In the genomic region with DNA sequence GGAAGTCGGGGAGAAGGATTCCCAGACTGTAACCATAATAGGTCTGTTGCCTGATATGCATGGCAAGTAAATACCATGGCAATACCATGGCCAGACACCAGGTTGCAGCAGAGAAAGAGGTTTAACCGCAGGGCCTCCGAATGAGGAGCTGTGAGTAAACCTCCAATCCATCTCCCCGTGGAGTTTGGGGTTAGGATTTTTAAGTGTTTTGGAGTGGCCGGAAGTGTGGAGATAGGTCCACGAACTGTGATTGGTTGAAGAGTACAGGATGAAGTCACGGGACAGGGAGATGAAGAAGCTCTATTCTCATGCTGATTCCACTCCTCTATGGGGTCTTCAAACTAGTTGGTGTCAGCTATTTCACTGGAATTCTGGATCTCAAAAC, we compare ENCODE assay signal across 8 cellular contexts.
DNase-seq lines count a peak whose midpoint lies in the region; ATAC-seq and TF ChIP-seq lines count a peak whose summit lies in the region.

No MANE protein-coding gene starts in this region.

- H2AFZ ChIP-seq in mammary epithelial cell (ENCODE audit: low read depth, low read length), result no peak overlapping the region

- no peak overlapping the region for H3K4me3 ChIP-seq in AG04450 (ENCODE audit: low read depth, low read length)
- no peak overlapping the region for H3K4me3 ChIP-seq in mammary epithelial cell (replicated peaks in 1 of 3; ENCODE audit: insufficient read depth in 1 of 3, low read depth in 2 of 3, low read length in 3 of 3)

- no peak overlapping the region for H3K27ac Mint-ChIP-seq in T-helper 2 cell treated with Interferon-gamma antibody and Interleukin-4, amounts not matched to agents 5 μg/mL and 100 μg/mL, for 36 hours

- no peak overlapping the region for H3K9ac ChIP-seq in mammary epithelial cell (ENCODE audit: insufficient read depth, low read length)

- in situ Hi-C loops in mammary epithelial cell (cut with MboI; ENCODE audit: low sequenced_read_pairs in 2 of 2), result loop anchor here (5.0 to 25.0 kb wide), 2 partner anchors 191 to 196 kb away; no protein-coding TSS in a partner anchor

- 0% methylated on average over 7 of the region's 7 CpGs for WGBS in mammary epithelial cell (ENCODE audit: low coverage, missing lambda C conversion rate)

- H3K27me3 ChIP-seq in AG04450 (ENCODE audit: control insufficient read depth, insufficient read depth, low read length) (no peaks in the 10 kb centered on the region), mammary epithelial cell (ENCODE audit: insufficient read depth, low read length) (no peaks in the 10 kb centered on the region)

- H3K9me3 Mint-ChIP-seq in T-helper 2 cell treated with Interferon-gamma antibody and Interleukin-4, amounts not matched to agents 5 μg/mL and 100 μg/mL, for 36 hours, result no peaks in the 10 kb centered on the region

- CTCF ChIA-PET in AG04450 (lab: Charles Lee), result interaction anchor here (0.6 to 4.7 kb wide), 25 partner anchors 12 to 507 kb away, joined by 3 to 96 read pairs (median 4); no protein-coding TSS in a partner anchor
- CTCF ChIA-PET in mammary epithelial cell (lab: Charles Lee; ENCODE audit: low non-redundant PET), result interaction anchor here (0.5 to 0.9 kb wide), 6 partner anchors 130 to 1252 kb away, joined by 3 to 9 read pairs (median 4); no protein-coding TSS in a partner anchor

- H3K27me3 Mint-ChIP-seq in T-helper 2 cell treated with Interferon-gamma antibody and Interleukin-4, amounts not matched to agents 5 μg/mL and 100 μg/mL, for 36 hours (ENCODE audit: low read depth), result no peaks in the 10 kb centered on the region

- intact Hi-C loops in mammary epithelial cell (cut with micrococcal nuclease), result loop anchor here (1.0 kb wide), 3 partner anchors 162 to 424 kb away; no protein-coding TSS in a partner anchor

- ATAC-seq in GM18499 (IDR thresholded peaks at IDR 0.05; ENCODE audit: insufficient read depth, unreplicated experiment) (peak; percentile 90), HG02798 (IDR thresholded peaks at IDR 0.05; ENCODE audit: poor library complexity, unreplicated experiment) (peak; percentile 93)

- no peaks in the 10 kb centered on the region for H3K79me2 ChIP-seq in mammary epithelial cell (ENCODE audit: insufficient read depth, low read length)

- H3K4me3 Mint-ChIP-seq in T-helper 2 cell treated with Interferon-gamma antibody and Interleukin-4, amounts not matched to agents 5 μg/mL and 100 μg/mL, for 36 hours, result no peak overlapping the region

- H3K27ac ChIP-seq in AG04450 (ENCODE audit: low read depth, low read length), result no peak overlapping the region
- no peak overlapping the region for H3K27ac ChIP-seq in mammary epithelial cell (ENCODE audit: insufficient read depth, low read depth, low read length)

- no TSS peak for BruUV-seq in mammary epithelial cell (replicated peaks; lab: Mats Ljungman, UMichigan)

- no peak overlapping the region for H3K4me2 ChIP-seq in mammary epithelial cell (ENCODE audit: insufficient read depth, low read depth, low read length)

- TF ChIP-seq CTCF in AG04450 (IDR thresholded peaks at IDR 0.05; ENCODE audit: low read depth, low read length) (peak; percentile 79), mammary epithelial cell (conservative IDR thresholded peaks at IDR 0.05 in 1 of 2, IDR thresholded peaks at IDR 0.05 in 1 of 2; ENCODE audit: extremely low read depth in 1 of 2, insufficient read depth in 1 of 2, low read depth in 1 of 2, low read length in 2 of 2) (peak; percentile 70 to 80)

- H4K20me1 ChIP-seq in mammary epithelial cell (ENCODE audit: insufficient read depth, low read length), result no peaks in the 10 kb centered on the region

- DNase-seq in AG04450 (ENCODE audit: low read depth, low spot score) (peak; percentile 55), NCI-H1092 (lab: John Stamatoyannopoulos, UW) (peak; percentile 69), mammary epithelial cell (peak; percentile 62), islet precursor cell (peak; percentile 81)
- peak; percentile 34 for DNase-seq in T-helper 2 cell treated with Interferon-gamma antibody and Interleukin-4, amounts not matched to agents 5 μg/mL and 100 μg/mL, for 36 hours (ENCODE audit: low spot score)
- peak; percentile 6 to 11 for DNase-seq in stimulated activated CD4-positive, alpha-beta T cell treated with anti-CD3 and anti-CD28 coated beads, Interleukin-1b, Interleukin-23, amount 100 ng/mL, for 4 hours (ENCODE audit: low read depth in 2 of 2)

- no peaks in the 10 kb centered on the region for H3K9me3 ChIP-seq in AG04450 (ENCODE audit: control insufficient read depth, insufficient read depth, low read length)
- H3K9me3 ChIP-seq in mammary epithelial cell (replicated peaks; ENCODE audit: insufficient read depth, low read length), result no peaks in the 10 kb centered on the region

- POLR2A ChIA-PET in AG04450 (lab: Yijun Ruan, JAX), result interaction anchor here (1.1 kb wide), 1 partner anchor 193 kb away, joined by 7 read pairs; no protein-coding TSS in a partner anchor

- H3K4me1 ChIP-seq in mammary epithelial cell (ENCODE audit: insufficient read depth, low read length), result no peaks in the 10 kb centered on the region

- no peaks in the 10 kb centered on the region for H3K36me3 ChIP-seq in mammary epithelial cell (ENCODE audit: insufficient read depth, low read length)

- H3K36me3 Mint-ChIP-seq in T-helper 2 cell treated with Interferon-gamma antibody and Interleukin-4, amounts not matched to agents 5 μg/mL and 100 μg/mL, for 36 hours (ENCODE audit: low read depth), result no peaks in the 10 kb centered on the region

- dilution Hi-C loops in mammary epithelial cell (cut with HindIII; ENCODE audit: low sequenced_read_pairs), result no loop called here

- peaks cover 3% of the 10 kb centered on the region for H3K4me1 Mint-ChIP-seq in T-helper 2 cell treated with Interferon-gamma antibody and Interleukin-4, amounts not matched to agents 5 μg/mL and 100 μg/mL, for 36 hours (ENCODE audit: low read depth)

Comparison
In these comparisons a context has a peak if more than half of its experiments do, and no peak if none do; other contexts are left out.
1. DNase-seq: peak in every context shown above with its lines; median percentile 81 in islet precursor cell; 69 in NCI-H1092; 62 in mammary epithelial cell; 55 in AG04450; 34 in T-helper 2 cell treated with Interferon-gamma antibody and Interleukin-4, amounts not matched to agents 5 μg/mL and 100 μg/mL, for 36 hours; 8 in stimulated activated CD4-positive, alpha-beta T cell treated with anti-CD3 and anti-CD28 coated beads, Interleukin-1b, Interleukin-23, amount 100 ng/mL, for 4 hours.